Comparison of ENCODE assay signal across 10 cellular contexts in the genomic region with DNA sequence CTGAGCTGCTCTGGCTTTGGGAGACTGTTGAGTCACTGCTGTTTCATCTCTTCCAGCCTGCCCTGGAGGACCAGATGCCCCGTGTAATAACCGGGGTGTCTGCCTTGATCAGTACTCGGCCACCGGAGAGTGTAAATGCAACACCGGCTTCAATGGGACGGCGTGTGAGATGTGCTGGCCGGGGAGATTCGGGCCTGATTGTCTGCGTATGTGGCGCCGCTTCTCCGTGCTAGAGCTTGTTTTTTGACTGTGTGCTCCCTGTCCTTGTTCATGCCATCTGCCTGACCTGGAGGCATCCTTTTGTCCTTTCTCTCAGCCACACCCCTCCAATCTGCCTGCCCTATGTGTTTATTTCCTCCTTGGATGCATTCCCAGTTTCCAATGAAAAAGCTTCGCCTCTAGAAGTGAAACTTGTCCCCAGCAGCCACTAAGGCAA.
DNase-seq lines count a peak whose midpoint lies in the region; ATAC-seq and TF ChIP-seq lines count a peak whose summit lies in the region.
"Had no signal": no experiment of that assay in that cellular context is flagged by ENCODE, and none has a peak within 500 bp of the region (broad histone marks: within the 10 kb centered on the region; RNA-seq: fewer than 3 reads in every experiment).

No MANE protein-coding gene starts in this region.

- H3K14ac ChIP-seq in mesenchymal stem cell (ENCODE audit: low read length in 2 of 2), result no peak overlapping the region

- H2AK5ac ChIP-seq in mesenchymal stem cell (ENCODE audit: low read length, severe bottlenecking), result no peak overlapping the region

- no peaks in the 10 kb centered on the region for H3K79me1 ChIP-seq in mesenchymal stem cell (replicated peaks; ENCODE audit: low read length, poor library complexity, severe bottlenecking)

- H3K36me3 Mint-ChIP-seq in brain, result no peaks in the 10 kb centered on the region

- no peak overlapping the region for H2BK12ac ChIP-seq in mesenchymal stem cell (ENCODE audit: low read length in 2 of 2)

- peaks cover 11% of the 10 kb centered on the region for H3K4me1 Mint-ChIP-seq in brain
- H3K4me1 Mint-ChIP-seq: activated B cell treated with CpG ODN at 0.5 μM for 24 hours had no signal

- DNase-seq in DMS53 (lab: John Stamatoyannopoulos, UW) (peak; percentile 95), NCI-H2107 treated with DMSO at 0.1 percent for 48 hours (lab: John Stamatoyannopoulos, UW; ENCODE audit: unreplicated experiment) (peak; percentile 81), right lobe of liver (no peak), GF-D8 (lab: John Stamatoyannopoulos, UW) (no peak), midbrain (lab: John Stamatoyannopoulos, UW) (no peak), mesenchymal stem cell (no peak), coronary artery (ENCODE audit: low spot score) (no peak)
- DNase-seq: activated B cell treated with CpG ODN at 0.5 μM for 24 hours; stimulated activated naive CD4-positive, alpha-beta T cell treated with Interleukin-2 at 50 U/mL for 16 hours had no signal

- H2AFZ ChIP-seq in mesenchymal stem cell (ENCODE audit: low read depth, low read length), result no peak overlapping the region

- H3K9me3 Mint-ChIP-seq in brain, result peaks cover 0 to 4% (median 2%) of the 10 kb centered on the region in 5 experiments
- H3K9me3 Mint-ChIP-seq: activated B cell treated with CpG ODN at 0.5 μM for 24 hours had no signal

- H3K4me1 ChIP-seq in right lobe of liver (no peaks in the 10 kb centered on the region), mesenchymal stem cell (ENCODE audit: control insufficient read depth, insufficient read depth, low read depth, low read length) (no peaks in the 10 kb centered on the region)

- WGBS in right lobe of liver (ENCODE audit: insufficient coverage, low coverage, low lambda C conversion rate, missing lambda C conversion rate), result 72% methylated on average over 13 of the region's 14 CpGs
- WGBS in mesenchymal stem cell, result 88% methylated on average over 14 of the region's 14 CpGs

- TF ChIP-seq CTCF in brain (conservative IDR thresholded peaks at IDR 0.05) (no peak), right lobe of liver (IDR thresholded peaks at IDR 0.05) (no peak), coronary artery (IDR thresholded peaks at IDR 0.05) (no peak)

- intact Hi-C loops in right lobe of liver (cut with DNase I), result no loop called here

- no peak overlapping the region for H3K9ac ChIP-seq in mesenchymal stem cell (ENCODE audit: low read length)

- H3K27ac ChIP-seq in right lobe of liver, result no peak overlapping the region
- H3K27ac ChIP-seq in mesenchymal stem cell (ENCODE audit: low read length, poor library complexity, severe bottlenecking), result no peak overlapping the region
- no peak overlapping the region for H3K27ac ChIP-seq in coronary artery

- no peak overlapping the region for H3K18ac ChIP-seq in mesenchymal stem cell (ENCODE audit: low read depth in 1 of 2, low read length in 2 of 2)

- no peak overlapping the region for H3K4me3 ChIP-seq in right lobe of liver
- no peak overlapping the region for H3K4me3 ChIP-seq in mesenchymal stem cell (ENCODE audit: insufficient read depth in 1 of 2, low read depth in 1 of 2, low read length in 2 of 2)
- H3K4me3 ChIP-seq in coronary artery, result no peak overlapping the region

- no peak overlapping the region for H3K4me2 ChIP-seq in mesenchymal stem cell (ENCODE audit: low read length, poor library complexity, severe bottlenecking)

- H3K36me3 ChIP-seq in right lobe of liver, result no peaks in the 10 kb centered on the region
- H3K36me3 ChIP-seq in mesenchymal stem cell (ENCODE audit: control insufficient read depth in 1 of 2, insufficient read depth in 2 of 2, low read depth in 1 of 2, low read length in 2 of 2), result no peaks in the 10 kb centered on the region

- no peak overlapping the region for H2BK120ac ChIP-seq in mesenchymal stem cell (ENCODE audit: low read depth, low read length)

- H3K4me3 Mint-ChIP-seq in brain, result no peak overlapping the region
- H3K4me3 Mint-ChIP-seq: activated B cell treated with CpG ODN at 0.5 μM for 24 hours had no signal

- H3K27me3 ChIP-seq in right lobe of liver (no peaks in the 10 kb centered on the region), mesenchymal stem cell (ENCODE audit: control insufficient read depth in 1 of 2, insufficient read depth in 1 of 2, low read length in 2 of 2) (peaks cover 0 to 10% of the 10 kb centered on the region in 2 experiments)

- H2BK15ac ChIP-seq in mesenchymal stem cell (ENCODE audit: low read depth, poor library complexity, severe bottlenecking), result no peak overlapping the region

- H3K27me3 Mint-ChIP-seq in brain, result peaks cover 9% of the 10 kb centered on the region

- H3K9me3 ChIP-seq in right lobe of liver (no peaks in the 10 kb centered on the region), mesenchymal stem cell (ENCODE audit: control insufficient read depth, low read length) (no peaks in the 10 kb centered on the region)

- H3K4ac ChIP-seq in mesenchymal stem cell (ENCODE audit: low read depth in 1 of 2, low read length in 2 of 2), result no peak overlapping the region

- no peak for TF ChIP-seq POLR2A in right lobe of liver (IDR thresholded peaks at IDR 0.05)

- H4K8ac ChIP-seq in mesenchymal stem cell (ENCODE audit: low read length), result no peak overlapping the region

- peak; percentile 74 to 95 (median 83) for ATAC-seq in right lobe of liver

- H2BK5ac ChIP-seq in mesenchymal stem cell (ENCODE audit: low read depth, low read length, poor library complexity, severe bottlenecking), result no peak overlapping the region

- no peak overlapping the region for H3K23ac ChIP-seq in mesenchymal stem cell (ENCODE audit: low read length in 2 of 2)

- peak overlapping the region; percentile 28 to 81 (median 66) for H3K27ac Mint-ChIP-seq in brain
- H3K27ac Mint-ChIP-seq: activated B cell treated with CpG ODN at 0.5 μM for 24 hours had no signal

- no peak overlapping the region for H4K91ac ChIP-seq in mesenchymal stem cell (ENCODE audit: low read length)

Comparison
In these comparisons a context has a peak if more than half of its experiments do, and no peak if none do; other contexts are left out.
1. DNase-seq: peak in DMS53 (single experiment) and NCI-H2107 treated with DMSO at 0.1 percent for 48 hours (single experiment); none in right lobe of liver (0 of 3), GF-D8 (single experiment), midbrain (single experiment), mesenchymal stem cell (single experiment) and coronary artery (single experiment).